ENCODE assay signal across 15 cellular contexts in the genomic region with DNA sequence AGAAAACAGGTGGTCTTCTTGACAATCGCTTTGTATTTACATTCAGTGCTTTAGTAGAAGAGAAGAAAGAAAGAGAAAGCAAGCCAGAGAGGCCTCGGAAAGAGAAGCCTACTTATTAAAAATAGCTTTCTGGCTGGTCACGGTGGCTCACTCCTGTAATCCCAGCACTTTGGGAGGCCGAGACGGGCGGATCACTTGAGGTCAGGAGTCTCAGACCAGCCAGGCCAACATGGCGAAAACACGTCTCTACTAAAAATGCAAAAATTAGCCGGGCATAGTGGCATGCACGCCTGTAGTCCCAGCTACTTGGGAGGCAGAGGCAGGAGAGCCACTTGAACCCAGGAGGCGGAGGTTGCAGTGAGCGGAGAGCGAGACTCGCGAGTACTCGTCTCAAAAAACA. TPM values are rescaled to one million over a fixed set of nuclear protein-coding genes. Genes with fewer than 3 reads are reported as not detected.
A peak's percentile ranks its signal among the peaks of the same experiment; 100 is the strongest.
DNase-seq lines count a peak whose midpoint lies in the region; ATAC-seq and TF ChIP-seq lines count a peak whose summit lies in the region.
"Had no signal": no experiment of that assay in that cellular context is flagged by ENCODE, and none has a peak within 500 bp of the region (broad histone marks: within the 10 kb centered on the region; RNA-seq: fewer than 3 reads in every experiment).

No MANE protein-coding gene starts in this region.

- H2AFZ ChIP-seq in OCI-LY3 (ENCODE audit: low read depth, low read length), result no peak overlapping the region

- no peaks in the 10 kb centered on the region for H3F3A ChIP-seq in DOHH2 (ENCODE audit: control insufficient read depth, insufficient read depth)

- H3K4me2 ChIP-seq in DOHH2 (ENCODE audit: low read length) (peak overlapping the region; percentile 76; the same call in 1 of the 2 replicates), OCI-LY3 (ENCODE audit: low read length) (peak overlapping the region; percentile 95)

- no peaks in the 10 kb centered on the region for H3K9me3 ChIP-seq in DOHH2 (ENCODE audit: control insufficient read depth, insufficient read depth, low read length)
- H3K9me3 ChIP-seq in OCI-LY3 (ENCODE audit: insufficient read depth, low read length), result no peaks in the 10 kb centered on the region
- H3K9me3 ChIP-seq in endodermal cell (ENCODE audit: control insufficient read depth, low read length), result no peaks in the 10 kb centered on the region

- no peak overlapping the region for H3K4me3 Mint-ChIP-seq in endodermal cell

- H3K9me2 ChIP-seq in DOHH2 (replicated peaks; ENCODE audit: control insufficient read depth, low read length), result no peaks in the 10 kb centered on the region

- no peak overlapping the region for H3K27ac ChIP-seq in DOHH2 (ENCODE audit: low read depth, low read length)
- H3K27ac ChIP-seq in OCI-LY3 (ENCODE audit: low read length), result no peak overlapping the region
- no peak overlapping the region for H3K27ac ChIP-seq in endodermal cell (ENCODE audit: low read depth, low read length)
- peak overlapping the region; percentile 99 for H3K27ac ChIP-seq in rectal smooth muscle tissue (ENCODE audit: low read depth, low read length)

- TF ChIP-seq CTCF in DOHH2 (IDR thresholded peaks at IDR 0.05; ENCODE audit: low read depth, low read length, poor library complexity, severe bottlenecking), result no peak
- TF ChIP-seq CTCF in OCI-LY3 (IDR thresholded peaks at IDR 0.05; ENCODE audit: low read depth, low read length), result no peak
- no peak for TF ChIP-seq CTCF in endodermal cell (conservative IDR thresholded peaks at IDR 0.05)

- peaks cover 42% of the 10 kb centered on the region for H3K4me1 Mint-ChIP-seq in endodermal cell

- no peak for DNase-seq in endodermal cell
- no peak for DNase-seq in NCI-H526 (lab: John Stamatoyannopoulos, UW)
- DNase-seq in superior temporal gyrus (ENCODE audit: extremely low spot score), result no peak
- no peak for DNase-seq in HUDEP-2 (lab: John Stamatoyannopoulos, UW; ENCODE audit: unreplicated experiment in 76 of 76)
- DNase-seq: activated CD4-positive, alpha-beta memory T cell treated with anti-CD3 and anti-CD28 coated beads for 36 hours; activated naive CD4-positive, alpha-beta T cell treated with anti-CD3 and anti-CD28 coated beads for 36 hours; CD4-positive, CD25-positive, alpha-beta regulatory T cell; NCI-H1092 treated with DMSO at 0.1 percent for 48 hours; nucleus accumbens; stimulated activated CD4-positive, alpha-beta T cell treated with anti-CD3 and anti-CD28 coated beads, Interleukin-2, amount 100 ng/mL, for 48 hours; stimulated activated naive CD4-positive, alpha-beta T cell treated with Interleukin-2 at 50 U/mL for 16 hours had no signal

- no peaks in the 10 kb centered on the region for H3K36me3 Mint-ChIP-seq in endodermal cell (ENCODE audit: low read depth)
- H3K36me3 Mint-ChIP-seq: CD4-positive, CD25-positive, alpha-beta regulatory T cell had no signal

- no peak overlapping the region for H3K27ac Mint-ChIP-seq in endodermal cell
- H3K27ac Mint-ChIP-seq: activated naive CD4-positive, alpha-beta T cell treated with anti-CD3 and anti-CD28 coated beads for 36 hours had no signal

- no peaks in the 10 kb centered on the region for H3K9me3 Mint-ChIP-seq in endodermal cell
- H3K9me3 Mint-ChIP-seq: activated CD4-positive, alpha-beta memory T cell treated with anti-CD3 and anti-CD28 coated beads for 36 hours; activated naive CD4-positive, alpha-beta T cell treated with anti-CD3 and anti-CD28 coated beads for 36 hours; CD4-positive, CD25-positive, alpha-beta regulatory T cell had no signal

- H3K36me3 ChIP-seq in DOHH2 (ENCODE audit: control insufficient read depth, low read length), result peaks cover 5% of the 10 kb centered on the region; the same call in 1 of the 2 replicates
- H3K36me3 ChIP-seq in OCI-LY3 (replicated peaks; ENCODE audit: low read depth, low read length), result peaks cover 18% of the 10 kb centered on the region
- H3K36me3 ChIP-seq in endodermal cell (ENCODE audit: control insufficient read depth, insufficient read depth, low read length), result no peaks in the 10 kb centered on the region
- H3K36me3 ChIP-seq in rectal smooth muscle tissue (ENCODE audit: control insufficient read depth, insufficient read depth, low read length), result no peaks in the 10 kb centered on the region

- 90 to 94% methylated on average over 12 to 16 of the region's 16 CpGs for WGBS in endodermal cell (ENCODE audit: insufficient coverage in 1 of 2, insufficient read length in 1 of 2), 2 experiments

- H3K9ac ChIP-seq in OCI-LY3 (ENCODE audit: low read length) (no peak overlapping the region), endodermal cell (ENCODE audit: extremely low read depth, low read length, poor library complexity, severe bottlenecking) (no peak overlapping the region), rectal smooth muscle tissue (ENCODE audit: low read length) (no peak overlapping the region)

- H3K27me3 Mint-ChIP-seq in endodermal cell (ENCODE audit: insufficient read depth), result no peaks in the 10 kb centered on the region
- H3K27me3 Mint-ChIP-seq: activated CD4-positive, alpha-beta memory T cell treated with anti-CD3 and anti-CD28 coated beads for 36 hours had no signal

- H3K4me1 ChIP-seq in DOHH2 (ENCODE audit: control insufficient read depth, low read length), result peaks cover 30% of the 10 kb centered on the region
- peaks cover 51% of the 10 kb centered on the region for H3K4me1 ChIP-seq in OCI-LY3 (ENCODE audit: low read length)
- peaks cover 3% of the 10 kb centered on the region for H3K4me1 ChIP-seq in endodermal cell (ENCODE audit: control insufficient read depth, insufficient read depth, low read length)
- H3K4me1 ChIP-seq in rectal smooth muscle tissue (ENCODE audit: control insufficient read depth, insufficient read depth, low read length), result peaks cover 15% of the 10 kb centered on the region

- no peaks in the 10 kb centered on the region for H4K20me1 ChIP-seq in DOHH2 (ENCODE audit: control insufficient read depth, insufficient read depth, low read depth, low read length)
- peaks cover 25% of the 10 kb centered on the region for H4K20me1 ChIP-seq in OCI-LY3 (ENCODE audit: insufficient read depth, low read length)

- peaks cover 31% of the 10 kb centered on the region for H3K79me2 ChIP-seq in DOHH2 (ENCODE audit: control insufficient read depth, low read length)
- H3K79me2 ChIP-seq in OCI-LY3 (ENCODE audit: low read length), result peaks cover 41% of the 10 kb centered on the region

- ATAC-seq in HG03159 (IDR thresholded peaks at IDR 0.05; ENCODE audit: unreplicated experiment), result no peak

- H3K27me3 ChIP-seq in DOHH2 (ENCODE audit: control insufficient read depth, low read length) (no peaks in the 10 kb centered on the region), OCI-LY3 (ENCODE audit: low read depth, low read length) (no peaks in the 10 kb centered on the region), endodermal cell (ENCODE audit: control insufficient read depth, insufficient read depth, low read length, poor library complexity, severe bottlenecking) (no peaks in the 10 kb centered on the region), rectal smooth muscle tissue (ENCODE audit: control insufficient read depth, insufficient read depth, low read length) (no peaks in the 10 kb centered on the region)

- H3K4me3 ChIP-seq in DOHH2 (ENCODE audit: low read length) (no peak overlapping the region), OCI-LY3 (ENCODE audit: low read length) (no peak overlapping the region), endodermal cell (ENCODE audit: low read length) (peak overlapping the region; percentile 82), rectal smooth muscle tissue (ENCODE audit: low read length) (no peak overlapping the region)

RNA-seq across cellular contexts. Expression of a gene that starts 1.8 kb away (rescaled TPM):
- 10 to 100 TPM; 11.5 to 12.9 TPM for total RNA-seq in endodermal cell
- 16.1 TPM for polyA plus RNA-seq in endodermal cell (2013, experiment 1 of 2)
- 16.4 TPM for polyA plus RNA-seq in endodermal cell (2013, experiment 2 of 2)
